ENCODE assay signal across 8 cellular contexts in genomic region chr16:78235168-78235800, GRCh38.
DNase-seq lines count a peak whose midpoint lies in the region; ATAC-seq and TF ChIP-seq lines count a peak whose summit lies in the region.

No MANE protein-coding gene starts in this region.

- H3K4me1 Mint-ChIP-seq in T-helper 17 cell = peaks cover 2% of the 10 kb centered on the region

- TF ChIP-seq CTCF in GM06990 (IDR thresholded peaks at IDR 0.05; ENCODE audit: insufficient read depth, low read length, poor library complexity, severe bottlenecking) = peak; percentile 92
- TF ChIP-seq CTCF in LNCAP (IDR thresholded peaks at IDR 0.05) = peak; percentile 89
- peak; percentile 73 to 94 (median 86) for TF ChIP-seq CTCF in spleen (IDR thresholded peaks at IDR 0.05 in 8 of 11, conservative IDR thresholded peaks at IDR 0.05 in 3 of 11)

- H3K27ac ChIP-seq in spleen = no peak overlapping the region

- no peak overlapping the region for H3K4me3 ChIP-seq in GM06990 (replicated peaks; ENCODE audit: low read depth, low read length)
- no peak overlapping the region for H3K4me3 ChIP-seq in spleen

- H3K4me1 ChIP-seq in spleen = peaks cover 0 to 5% (median 0%) of the 10 kb centered on the region in 6 donors

- H3K27me3 Mint-ChIP-seq in T-helper 17 cell = no peaks in the 10 kb centered on the region

- peaks cover 2% of the 10 kb centered on the region for H3K36me3 Mint-ChIP-seq in T-helper 17 cell (ENCODE audit: low read depth)

- 29 to 50% (median 45%) methylated on average over 9 of the region's 9 CpGs for WGBS in spleen, 5 donors

- H3K27me3 ChIP-seq in GM06990 (replicated peaks; ENCODE audit: control insufficient read depth, insufficient read depth, low read length) = no peaks in the 10 kb centered on the region
- no peaks in the 10 kb centered on the region for H3K27me3 ChIP-seq in spleen (replicated peaks in 1 of 7)

- TF ChIP-seq POLR2A in spleen (IDR thresholded peaks at IDR 0.05) = no peak

- ATAC-seq in GM21723 (IDR thresholded peaks at IDR 0.05; ENCODE audit: unreplicated experiment) (peak; percentile 99), T-helper 17 cell (peak; percentile 71)

- H3K27ac Mint-ChIP-seq in T-helper 17 cell = no peak overlapping the region

- H3K4me3 Mint-ChIP-seq in T-helper 17 cell = no peak overlapping the region

- intact Hi-C loops in spleen (cut with DNase I; ENCODE audit: low total_unique reads) = loop anchor here (5.0 kb wide), 1 partner anchor 113 kb away; no protein-coding TSS in a partner anchor

- no peaks in the 10 kb centered on the region for H3K9me3 ChIP-seq in T-helper 17 cell (ENCODE audit: control insufficient read depth, low read length, poor library complexity, severe bottlenecking)
- no peaks in the 10 kb centered on the region for H3K9me3 ChIP-seq in spleen

- H3K36me3 ChIP-seq in GM06990 (ENCODE audit: control insufficient read depth, insufficient read depth, low read length) (no peaks in the 10 kb centered on the region), spleen (no peaks in the 10 kb centered on the region)

- DNase-seq in GM06990 (ENCODE audit: extremely low read depth, insufficient read length) (peak; percentile 39), T-helper 17 cell (peak; percentile 30 to 56 (median 33)), anterior cingulate cortex (lab: John Stamatoyannopoulos, UW) (peak in 51 of 58 donors; percentile 2 to 86 (median 45)), hippocampal formation (lab: John Stamatoyannopoulos, UW) (peak; percentile 61 to 64), spleen (peak; percentile 85), cortex of kidney (lab: John Stamatoyannopoulos, UW) (no peak)
